Comparison of ENCODE assay signal across 8 cellular contexts in genomic region chr6:116680880-116681672, GRCh38. TPM values are rescaled to one million over a fixed set of nuclear protein-coding genes. Genes with fewer than 3 reads are reported as not detected.
A peak's percentile ranks its signal among the peaks of the same experiment; 100 is the strongest.
DNase-seq lines count a peak whose midpoint lies in the region; ATAC-seq and TF ChIP-seq lines count a peak whose summit lies in the region.

Gene KPNA5 (plus strand): TSS chr6:116681211. CDS start chr6:116681335, 124 bp downstream.

- H3K4me3 Mint-ChIP-seq in activated T-cell treated with anti-CD3 and anti-CD28 coated beads, Interleukin-2, amount 50 U/mL, for 4 hours = peak within 1 kb of the TSS; percentile 97

- peak within 1 kb of the TSS; percentile 84 for H3K4me3 ChIP-seq in PC-9

- POLR2A ChIA-PET in PC-9 (lab: Charles Lee; ENCODE audit: unreplicated experiment) = interaction anchor here (0.6 kb wide), 1 partner anchor 470 kb away, joined by 4 read pairs; no protein-coding TSS in a partner anchor

- H4K20me1 ChIP-seq in PC-9 (ENCODE audit: insufficient read depth) = 0 out of 2 replicates have a peak, but pooled peaks cover 4% of the 10 kb centered on the region

- TSS peak; percentile 67 for BruUV-seq in PC-9 (replicated peaks; lab: Mats Ljungman, UMichigan)

- no peaks in the 10 kb centered on the region for H3K9me2 ChIP-seq in PC-9 (ENCODE audit: insufficient read depth)

- CTCF ChIA-PET in PC-9 (lab: Charles Lee) = no interaction called here

- 0 out of 2 replicates have a peak, but pooled peaks cover 9% of the 10 kb centered on the region for H3K36me3 ChIP-seq in PC-9 (ENCODE audit: low read depth)

- in situ Hi-C loops in KBM-7 (cut with MboI; ENCODE audit: low pct_unique_long_range_greater_than_20kb, low sequenced_read_pairs) = no loop called here

- no peak for TF ChIP-seq CTCF in PC-9 (conservative IDR thresholded peaks at IDR 0.05)

- DNase-seq in DMS53 treated with DMSO at 0.1 percent for 48 hours (lab: John Stamatoyannopoulos, UW; ENCODE audit: unreplicated experiment) (peak; percentile 62), KBM-7 (peak; percentile 96), PC-9 (peak; percentile 84 to 87), myocyte (ENCODE audit: low read depth) (peak; percentile 95)
- DNase-seq in activated T-cell treated with anti-CD3 and anti-CD28 coated beads, Interleukin-2, amount 50 U/mL, for 4 hours = peak; percentile 84
- peak; percentile 84 to 90 for DNase-seq in stimulated activated CD8-positive, alpha-beta memory T cell treated with anti-CD3 and anti-CD28 coated beads, Interleukin-7, amount 100 ng/mL, for 4 hours (ENCODE audit: low read depth in 2 of 2)

- H3K9me3 ChIP-seq in PC-9 (ENCODE audit: insufficient read depth, low read depth) = no peaks in the 10 kb centered on the region

- ATAC-seq in GM21723 (IDR thresholded peaks at IDR 0.05; ENCODE audit: unreplicated experiment) = peak; percentile 94
- peak; percentile 95 to 97 for ATAC-seq in activated T-cell treated with anti-CD3 and anti-CD28 coated beads, Interleukin-2, amount 50 U/mL, for 4 hours
- ATAC-seq in esophagus mucosa = peak; percentile 98

- no peaks in the 10 kb centered on the region for H3K9me3 Mint-ChIP-seq in activated T-cell treated with anti-CD3 and anti-CD28 coated beads, Interleukin-2, amount 50 U/mL, for 4 hours

- H2AFZ ChIP-seq in PC-9 = peak within 1 kb of the TSS; percentile 98

- H3K4me1 Mint-ChIP-seq in activated T-cell treated with anti-CD3 and anti-CD28 coated beads, Interleukin-2, amount 50 U/mL, for 4 hours (ENCODE audit: low read depth) = peaks cover 41% of the 10 kb centered on the region

- intact Hi-C loops in PC-9 (cut with micrococcal nuclease; ENCODE audit: unreplicated experiment) = loop anchor here (1.0 to 2.0 kb wide), 2 partner anchors 64 to 110 kb away; partner anchors contain the start of genes RSPH4A and RWDD1

- H3K79me2 ChIP-seq in PC-9 (ENCODE audit: low read depth) = peaks cover 40% of the 10 kb centered on the region

- H3K27ac ChIP-seq in PC-9 = peak within 1 kb of the TSS; percentile 85

- no peaks in the 10 kb centered on the region for H3K27me3 Mint-ChIP-seq in activated T-cell treated with anti-CD3 and anti-CD28 coated beads, Interleukin-2, amount 50 U/mL, for 4 hours (ENCODE audit: low read depth)

- H3K36me3 Mint-ChIP-seq in activated T-cell treated with anti-CD3 and anti-CD28 coated beads, Interleukin-2, amount 50 U/mL, for 4 hours (ENCODE audit: insufficient read depth) = peaks cover 17% of the 10 kb centered on the region

- H3K27me3 ChIP-seq in PC-9 (ENCODE audit: insufficient read depth, low read depth) = no peaks in the 10 kb centered on the region

- H3K4me2 ChIP-seq in PC-9 = peak within 1 kb of the TSS; percentile 94

- peaks cover 15% of the 10 kb centered on the region for H3K4me1 ChIP-seq in PC-9 (replicated peaks; ENCODE audit: insufficient read depth)

- H3F3A ChIP-seq in PC-9 (ENCODE audit: insufficient read depth, low read depth) = peaks cover 22% of the 10 kb centered on the region

RNA-seq across cellular contexts. Expression of gene KPNA5, which starts in this region (rescaled TPM):
- total RNA-seq in PC-9 (2021) = 6.6 and 6.8 TPM in 2 replicates
- 10 to 100 TPM; 10.8 to 18.0 (median 12.7) TPM for total RNA-seq in activated T-cell treated with anti-CD3 and anti-CD28 coated beads, Interleukin-2, amount 50 U/mL, for 4 hours
- total RNA-seq in esophagus mucosa = 5.7 TPM
- 21.3 and 27.2 TPM in 2 replicates for total RNA-seq in myocyte
- 4.0 TPM for polyA plus RNA-seq in myocyte (2012)

Comparison
In these comparisons a context has a peak if more than half of its experiments do, and no peak if none do; other contexts are left out.
1. Peak in every context shown above with its lines: DNase-seq, ATAC-seq, H3K4me3 ChIP-seq and H3K27ac ChIP-seq.